In genomic region chr14:62800577-62800976, GRCh38 we compare ENCODE assay signal across 14 cellular contexts.
"Had no signal": no experiment of that assay in that cellular context is flagged by ENCODE, and none has a peak within 500 bp of the region (broad histone marks: within the 10 kb centered on the region; RNA-seq: fewer than 3 reads in every experiment).

No MANE protein-coding gene starts in this region.

- DNase-seq: activated CD4-positive, alpha-beta T cell treated with anti-CD3 and anti-CD28 coated beads, Interleukin-2, amount 10 ng/mL, durations not matched to agents 7 days and 5 days; activated CD4-positive, CD25-positive, alpha-beta regulatory T cell treated with anti-CD3 and anti-CD28 coated beads, Interleukin-2, amount 50 U/mL, for 72 hours; activated T-cell treated with anti-CD3 and anti-CD28 coated beads, Interleukin-2, amount 50 U/mL, for 1 hour; aorta; heart left ventricle; islet precursor cell; left cardiac atrium; right cardiac atrium; stimulated activated CD4-positive, alpha-beta T cell treated with anti-CD3 and anti-CD28 coated beads, Interleukin-1b, Interleukin-23, amount 100 ng/mL, for 48 hours; substantia nigra; thyroid gland; WERI-Rb-1 had no signal

- H3K27ac ChIP-seq: heart left ventricle, parathyroid adenoma, thyroid gland, WERI-Rb-1 had no signal

- ATAC-seq: activated naive CD4-positive, alpha-beta T cell treated with anti-CD3 and anti-CD28 coated beads, Interleukin-2, amount 50 U/mL, for 72 hours; heart left ventricle; left cardiac atrium; right cardiac atrium had no signal
